Comparison of ENCODE assay signal across 16 cellular contexts in the genomic region with DNA sequence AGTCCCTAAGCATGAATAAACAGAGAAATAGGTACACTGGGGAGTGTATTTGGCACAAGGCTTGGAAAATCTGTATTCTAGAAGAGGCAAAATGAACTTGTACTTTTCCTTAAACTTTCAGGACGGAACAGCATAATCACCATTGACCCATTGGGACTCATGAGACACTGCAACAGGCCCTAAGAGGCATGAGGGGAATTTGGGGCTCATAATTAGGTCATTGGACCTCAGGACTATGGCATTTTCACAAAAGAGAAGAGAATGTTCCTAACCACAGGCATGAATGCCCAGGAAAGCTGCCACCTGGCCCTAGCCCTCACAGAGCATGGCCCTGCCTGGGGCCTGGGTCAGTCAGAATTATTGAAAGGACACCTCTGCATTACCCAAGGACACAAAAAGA.
A peak's percentile ranks its signal among the peaks of the same experiment; 100 is the strongest.
DNase-seq lines count a peak whose midpoint lies in the region; ATAC-seq and TF ChIP-seq lines count a peak whose summit lies in the region.
"Had no signal": no experiment of that assay in that cellular context is flagged by ENCODE, and none has a peak within 500 bp of the region (broad histone marks: within the 10 kb centered on the region; RNA-seq: fewer than 3 reads in every experiment).

No MANE protein-coding gene starts in this region.

- no peak overlapping the region for H3K4me3 ChIP-seq in AG10803 (ENCODE audit: low read length)
- H3K4me3 ChIP-seq in skeletal muscle cell (ENCODE audit: low read depth, low read length): no peak overlapping the region
- H3K4me3 ChIP-seq: BLaER1, HAP-1, K562 had no signal

- DNase-seq in AG10803 (ENCODE audit: low read depth) (peak; percentile 18), HCEC 1CT (peak; percentile 42), astrocyte of the hippocampus (ENCODE audit: low read depth, low spot score) (peak; percentile 67), skeletal muscle cell (ENCODE audit: low read depth) (peak; percentile 12), medulla oblongata (ENCODE audit: extremely low spot score) (no peak), NCI-H524 (lab: John Stamatoyannopoulos, UW) (no peak)
- DNase-seq: AML-193; Caco-2; CD8-positive, alpha-beta memory T cell; DND-41; GF-D8; HFFc6 had no signal

- TF ChIP-seq CTCF in AG10803 (conservative IDR thresholded peaks at IDR 0.05; ENCODE audit: low read length): no peak

- no peak for ATAC-seq in GM18907 (IDR thresholded peaks at IDR 0.05; ENCODE audit: unreplicated experiment)
- ATAC-seq: K562 had no signal

Comparison
In these comparisons a context has a peak if more than half of its experiments do, and no peak if none do; other contexts are left out.
1. DNase-seq: peak in AG10803 (single experiment), HCEC 1CT (single experiment), astrocyte of the hippocampus (single experiment) and skeletal muscle cell (single experiment); none in medulla oblongata (single experiment) and NCI-H524 (0 of 2).